In genomic region chr10:70830185-70830584, GRCh38 we compare ENCODE assay signal across 16 cellular contexts. TPM values are rescaled to one million over a fixed set of nuclear protein-coding genes. Genes with fewer than 3 reads are reported as not detected.
DNase-seq lines count a peak whose midpoint lies in the region; ATAC-seq and TF ChIP-seq lines count a peak whose summit lies in the region.
"Had no signal": no experiment of that assay in that cellular context is flagged by ENCODE, and none has a peak within 500 bp of the region (broad histone marks: within the 10 kb centered on the region; RNA-seq: fewer than 3 reads in every experiment).

No MANE protein-coding gene starts in this region.

- CTCF ChIA-PET in mammary epithelial cell (lab: Charles Lee; ENCODE audit: low non-redundant PET) = interaction anchor here (0.7 kb wide), 1 partner anchor 34 kb away, joined by 3 read pairs; no protein-coding TSS in a partner anchor
- CTCF ChIA-PET in MCF 10A (lab: Yijun Ruan, JAX) = no interaction called here
- CTCF ChIA-PET in RWPE1 (lab: Yijun Ruan, JAX) = no interaction called here

- H2AFZ ChIP-seq in mammary epithelial cell (ENCODE audit: low read depth, low read length) = no peak overlapping the region
- H2AFZ ChIP-seq in hepatocyte = no peak overlapping the region

- intact Hi-C loops in mammary epithelial cell (cut with micrococcal nuclease) = no loop called here
- intact Hi-C loops in MCF 10A (cut with micrococcal nuclease) = no loop called here
- intact Hi-C loops in stomach (cut with DNase I; ENCODE audit: low total_unique reads) = no loop called here

- H3K27ac Mint-ChIP-seq in MCF 10A (ENCODE audit: low read depth, unreplicated experiment) (no peak overlapping the region), type B pancreatic cell (peak overlapping the region; percentile 87)

- H3K27me3 Mint-ChIP-seq in MCF 10A (ENCODE audit: insufficient read depth, unreplicated experiment) (no peaks in the 10 kb centered on the region), type B pancreatic cell (no peaks in the 10 kb centered on the region)

- peak; percentile 72 for DNase-seq in mammary epithelial cell
- DNase-seq in MCF 10A (ENCODE audit: unreplicated experiment) = no peak
- peak; percentile 42 for DNase-seq in RWPE1 (ENCODE audit: low spot score)
- DNase-seq in hepatocyte (ENCODE audit: low spot score) = no peak
- DNase-seq in type B pancreatic cell (ENCODE audit: extremely low spot score, unreplicated experiment) = no peak
- DNase-seq in stomach = no peak
- DNase-seq in foreskin fibroblast = no peak
- DNase-seq: activated CD4-positive, CD25-positive, alpha-beta regulatory T cell treated with anti-CD3 and anti-CD28 coated beads, Interleukin-2, amount 50 U/mL, for 72 hours; brain microvascular endothelial cell; head of caudate nucleus; MG63; NK-92 treated with Interleukin-12 subunit alpha and Interleukin-12 subunit beta, amount 100 ng/mL, for 24 hours; occipital lobe had no signal

- peaks cover 17% of the 10 kb centered on the region for H3K36me3 Mint-ChIP-seq in MCF 10A (ENCODE audit: insufficient read depth, unreplicated experiment)
- H3K36me3 Mint-ChIP-seq in type B pancreatic cell = peaks cover 28% of the 10 kb centered on the region

- ATAC-seq in HG02588 (IDR thresholded peaks at IDR 0.05; ENCODE audit: unreplicated experiment) = no peak

- H3K4me3 ChIP-seq in mammary epithelial cell (replicated peaks in 1 of 3; ENCODE audit: insufficient read depth in 1 of 3, low read depth in 2 of 3, low read length in 3 of 3) = no peak overlapping the region
- no peak overlapping the region for H3K4me3 ChIP-seq in hepatocyte
- H3K4me3 ChIP-seq in stomach = no peak overlapping the region
- no peak overlapping the region for H3K4me3 ChIP-seq in foreskin fibroblast (ENCODE audit: low read depth in 1 of 2, low read length in 2 of 2)
- H3K4me3 ChIP-seq: MG63 had no signal

- H3K4me3 Mint-ChIP-seq in MCF 10A (ENCODE audit: unreplicated experiment) (no peak overlapping the region), type B pancreatic cell (peak overlapping the region; percentile 58)

- H3K9me2 ChIP-seq in hepatocyte (replicated peaks; ENCODE audit: insufficient read depth) = no peaks in the 10 kb centered on the region

- dilution Hi-C loops in mammary epithelial cell (cut with HindIII; ENCODE audit: low sequenced_read_pairs) = no loop called here

- 51% methylated on average over 3 of the region's 3 CpGs for WGBS in mammary epithelial cell (ENCODE audit: low coverage, missing lambda C conversion rate)
- 39% methylated on average over 3 of the region's 3 CpGs for WGBS in hepatocyte (ENCODE audit: low lambda C conversion rate, missing lambda C conversion rate)
- WGBS in stomach, 5 donors = 18 to 41% (median 24%) methylated on average over 3 of the region's 3 CpGs

- POLR2A ChIA-PET in MCF 10A (lab: Yijun Ruan, JAX) (no interaction called here), RWPE1 (lab: Yijun Ruan, JAX; ENCODE audit: low non-redundant PET) (no interaction called here)

- H3K4me1 ChIP-seq in mammary epithelial cell (ENCODE audit: insufficient read depth, low read length) = peaks cover 41% of the 10 kb centered on the region
- H3K4me1 ChIP-seq in hepatocyte (ENCODE audit: insufficient read depth) = peaks cover 44% of the 10 kb centered on the region
- peaks cover 0 to 49% (median 31%) of the 10 kb centered on the region in 4 donors for H3K4me1 ChIP-seq in stomach

- H4K20me1 ChIP-seq in mammary epithelial cell (ENCODE audit: insufficient read depth, low read length) = peaks cover 3% of the 10 kb centered on the region
- H4K20me1 ChIP-seq in hepatocyte (ENCODE audit: insufficient read depth, poor library complexity, severe bottlenecking) = no peaks in the 10 kb centered on the region

- H3K79me2 ChIP-seq in mammary epithelial cell (ENCODE audit: insufficient read depth, low read length) (peaks cover 68% of the 10 kb centered on the region), hepatocyte (peaks cover 70% of the 10 kb centered on the region)

- H3K4me2 ChIP-seq in mammary epithelial cell (ENCODE audit: insufficient read depth, low read depth, low read length) (peak overlapping the region; percentile 49), hepatocyte (peak overlapping the region; percentile 33)

- H3K27me3 ChIP-seq in mammary epithelial cell (ENCODE audit: insufficient read depth, low read length) = no peaks in the 10 kb centered on the region
- no peaks in the 10 kb centered on the region for H3K27me3 ChIP-seq in hepatocyte
- H3K27me3 ChIP-seq in stomach = no peaks in the 10 kb centered on the region
- H3K27me3 ChIP-seq: brain microvascular endothelial cell, MG63 had no signal

- peaks cover 12% of the 10 kb centered on the region for H3K4me1 Mint-ChIP-seq in MCF 10A (ENCODE audit: insufficient read depth, unreplicated experiment)
- peaks cover 35% of the 10 kb centered on the region for H3K4me1 Mint-ChIP-seq in type B pancreatic cell (ENCODE audit: unreplicated experiment)

- no peak overlapping the region for H3K9ac ChIP-seq in mammary epithelial cell (ENCODE audit: insufficient read depth, low read length)

- TF ChIP-seq POLR2A in stomach (IDR thresholded peaks at IDR 0.05) = no peak

- in situ Hi-C loops in mammary epithelial cell (cut with MboI; ENCODE audit: low sequenced_read_pairs in 2 of 2) = no loop called here

- TF ChIP-seq EP300 in stomach (IDR thresholded peaks at IDR 0.05) = no peak

- no peak for TF ChIP-seq CTCF in mammary epithelial cell (conservative IDR thresholded peaks at IDR 0.05 in 1 of 2, IDR thresholded peaks at IDR 0.05 in 1 of 2; ENCODE audit: extremely low read depth in 1 of 2, insufficient read depth in 1 of 2, low read depth in 1 of 2, low read length in 2 of 2)
- no peak for TF ChIP-seq CTCF in MCF 10A (IDR thresholded peaks at IDR 0.05; ENCODE audit: unreplicated experiment)
- no peak for TF ChIP-seq CTCF in RWPE1 (conservative IDR thresholded peaks at IDR 0.05; ENCODE audit: low read depth)
- TF ChIP-seq CTCF in hepatocyte (IDR thresholded peaks at IDR 0.05; ENCODE audit: poor library complexity) = no peak
- TF ChIP-seq CTCF in type B pancreatic cell (conservative IDR thresholded peaks at IDR 0.05) = no peak
- no peak for TF ChIP-seq CTCF in stomach (IDR thresholded peaks at IDR 0.05)
- no peak for TF ChIP-seq CTCF in foreskin fibroblast (IDR thresholded peaks at IDR 0.05; ENCODE audit: low read depth, low read length)

- H3K9me3 Mint-ChIP-seq in MCF 10A (ENCODE audit: unreplicated experiment) (no peaks in the 10 kb centered on the region), type B pancreatic cell (peaks cover 5% of the 10 kb centered on the region)

- BruUV-seq in mammary epithelial cell (replicated peaks; lab: Mats Ljungman, UMichigan) (no TSS peak), MCF 10A (replicated peaks; lab: Mats Ljungman, UMichigan) (no TSS peak)

- no peak overlapping the region for H3K27ac ChIP-seq in mammary epithelial cell (ENCODE audit: insufficient read depth, low read depth, low read length)
- H3K27ac ChIP-seq in RWPE1 = no peak overlapping the region
- H3K27ac ChIP-seq in hepatocyte = peak overlapping the region; percentile 52
- no peak overlapping the region for H3K27ac ChIP-seq in stomach
- H3K27ac ChIP-seq: brain microvascular endothelial cell, HL-60 had no signal

- H3K9me3 ChIP-seq in mammary epithelial cell (replicated peaks; ENCODE audit: insufficient read depth, low read length) = no peaks in the 10 kb centered on the region
- H3K9me3 ChIP-seq in hepatocyte (ENCODE audit: low read depth) = no peaks in the 10 kb centered on the region
- H3K9me3 ChIP-seq in stomach = no peaks in the 10 kb centered on the region
- H3K9me3 ChIP-seq: MG63 had no signal

- H3K36me3 ChIP-seq in mammary epithelial cell (ENCODE audit: insufficient read depth, low read length) (no peaks in the 10 kb centered on the region), hepatocyte (replicated peaks; ENCODE audit: insufficient read depth, low read depth) (no peaks in the 10 kb centered on the region), stomach (peaks cover 4 to 21% (median 13%) of the 10 kb centered on the region in 4 donors)
- H3K36me3 ChIP-seq: brain microvascular endothelial cell had no signal

RNA-seq across cellular contexts. Expression of gene SGPL1, which starts 14.4 kb away (rescaled TPM):
- total RNA-seq in mammary epithelial cell (10 to 100 TPM; 65.0 to 97.4 TPM), MCF 10A (2022) (81.5 and 93.8 TPM in 2 replicates), hepatocyte (36.8 and 43.5 TPM in 2 replicates), type B pancreatic cell (ENCODE audit: low replicate concordance) (70.5 and 84.3 TPM in 2 replicates), stomach (10 to 100 TPM in 4 of 5 donors, 1 to 10 TPM in 1; 1.2 to 65.5 (median 32.5) TPM)
- polyA plus RNA-seq in mammary epithelial cell (22.4 TPM), hepatocyte (19.7 and 20.2 TPM in 2 replicates), stomach (1 to 10 TPM; 3.7 to 7.6 (median 6.0) TPM)
- 88.4 TPM for polyA minus RNA-seq in mammary epithelial cell

RNA-seq across cellular contexts. Expression of gene TBATA, which starts 45.0 kb away (rescaled TPM):
- total RNA-seq in mammary epithelial cell = not detected
- not detected for polyA plus RNA-seq in mammary epithelial cell
- not detected for polyA minus RNA-seq in mammary epithelial cell
- not detected in 2 replicates for total RNA-seq in MCF 10A (2022)
- not detected in 2 replicates for total RNA-seq in hepatocyte
- not detected in 2 replicates for polyA plus RNA-seq in hepatocyte
- total RNA-seq in type B pancreatic cell (ENCODE audit: low replicate concordance) = not detected in 2 replicates
- total RNA-seq in stomach = not detected
- polyA plus RNA-seq in stomach = not detected
- total RNA-seq: liver, occipital lobe had no signal
- polyA plus RNA-seq: liver had no signal

RNA-seq across cellular contexts. Expression of gene PCBD1, which starts 58.2 kb away (rescaled TPM):
- total RNA-seq in mammary epithelial cell = 10 to 100 TPM; 16.5 to 34.4 TPM
- polyA plus RNA-seq in mammary epithelial cell = 35.9 TPM
- polyA minus RNA-seq in mammary epithelial cell = 17.8 TPM
- total RNA-seq in MCF 10A (2022) = 40.3 and 52.4 TPM in 2 replicates
- 81.5 and 93.5 TPM in 2 replicates for total RNA-seq in hepatocyte
- polyA plus RNA-seq in hepatocyte = 107 and 122 TPM in 2 replicates
- total RNA-seq in type B pancreatic cell (ENCODE audit: low replicate concordance) = 84.1 and 102 TPM in 2 replicates
- total RNA-seq in stomach = 10 to 100 TPM; 29.4 to 72.8 (median 52.1) TPM
- 100 to 1,000 TPM; 120 to 130 (median 129) TPM for polyA plus RNA-seq in stomach

Comparison
In these comparisons a context has a peak if more than half of its experiments do, and no peak if none do; other contexts are left out.
1. DNase-seq: peak in mammary epithelial cell (single experiment) and RWPE1 (single experiment); none in MCF 10A (single experiment), hepatocyte (single experiment), type B pancreatic cell (single experiment), stomach (single experiment) and foreskin fibroblast (0 of 2).